Comparison of ENCODE assay signal across 8 cellular contexts in genomic region chr4:4866124-4866832, GRCh38. TPM values are rescaled to one million over a fixed set of nuclear protein-coding genes. Genes with fewer than 3 reads are reported as not detected.
A peak's percentile ranks its signal among the peaks of the same experiment; 100 is the strongest.
DNase-seq lines count a peak whose midpoint lies in the region; ATAC-seq and TF ChIP-seq lines count a peak whose summit lies in the region.

No MANE protein-coding gene starts in this region.

- ATAC-seq in GM18870 (IDR thresholded peaks at IDR 0.05; ENCODE audit: unreplicated experiment), result no peak
- ATAC-seq in HG02852 (IDR thresholded peaks at IDR 0.05; ENCODE audit: unreplicated experiment), result no peak
- no peak for ATAC-seq in HG03378 (IDR thresholded peaks at IDR 0.05; ENCODE audit: unreplicated experiment)
- no peak for ATAC-seq in HG03139 (IDR thresholded peaks at IDR 0.05; ENCODE audit: unreplicated experiment)

- peak overlapping the region; percentile 37 for H2AFZ ChIP-seq in fibroblast of lung (ENCODE audit: low read length)

- H3K9me3 ChIP-seq in fibroblast of lung (ENCODE audit: control insufficient read depth, insufficient read depth, low read depth, low read length), result no peaks in the 10 kb centered on the region

- peak overlapping the region; percentile 53 for H3K4me3 ChIP-seq in GM06990 (replicated peaks; ENCODE audit: low read depth, low read length)
- H3K4me3 ChIP-seq in fibroblast of lung (replicated peaks in 1 of 4; ENCODE audit: control extremely low read depth in 1 of 4, insufficient read depth in 1 of 4, low read depth in 3 of 4, low read length in 4 of 4), result peak overlapping the region; percentile 8 to 50 (median 28)
- peak overlapping the region; percentile 34 for H3K4me3 ChIP-seq in retinal pigment epithelial cell (ENCODE audit: low read length)

- no peaks in the 10 kb centered on the region for H3K79me2 ChIP-seq in fibroblast of lung (ENCODE audit: control insufficient read depth, insufficient read depth, low read length)

- H3K27me3 ChIP-seq in GM06990 (replicated peaks; ENCODE audit: control insufficient read depth, insufficient read depth, low read length) (peaks cover 7% of the 10 kb centered on the region), fibroblast of lung (ENCODE audit: control insufficient read depth, insufficient read depth, low read length) (peaks cover 62% of the 10 kb centered on the region)

- no peak overlapping the region for H3K27ac ChIP-seq in fibroblast of lung (ENCODE audit: insufficient read depth, low read length)

- no peaks in the 10 kb centered on the region for H3K4me1 ChIP-seq in fibroblast of lung (ENCODE audit: control insufficient read depth, extremely low read depth, insufficient read depth, low read length)

- TF ChIP-seq CTCF in GM06990 (IDR thresholded peaks at IDR 0.05; ENCODE audit: insufficient read depth, low read length, poor library complexity, severe bottlenecking), result no peak
- TF ChIP-seq CTCF in fibroblast of lung (conservative IDR thresholded peaks at IDR 0.05 in 1 of 2, IDR thresholded peaks at IDR 0.05 in 1 of 2; ENCODE audit: low read depth in 1 of 2, low read length in 2 of 2), result no peak
- TF ChIP-seq CTCF in retinal pigment epithelial cell (conservative IDR thresholded peaks at IDR 0.05; ENCODE audit: low read depth, low read length), result no peak

- H3K4me2 ChIP-seq in fibroblast of lung (ENCODE audit: extremely low read depth, insufficient read depth, low read length), result peak overlapping the region; percentile 68

- DNase-seq in GM06990 (ENCODE audit: extremely low read depth, insufficient read length) (peak; percentile 44), NCI-H526 treated with DMSO at 0.1 percent for 48 hours (lab: John Stamatoyannopoulos, UW) (peak; percentile 49), fibroblast of lung (ENCODE audit: low read depth in 2 of 2) (no peak), retinal pigment epithelial cell (ENCODE audit: low read depth) (no peak)

- no peaks in the 10 kb centered on the region for H4K20me1 ChIP-seq in fibroblast of lung (ENCODE audit: control insufficient read depth, extremely low read depth, insufficient read depth, low read length)

- H3K9ac ChIP-seq in fibroblast of lung (ENCODE audit: insufficient read depth, low read length), result no peak overlapping the region

- H3K36me3 ChIP-seq in GM06990 (ENCODE audit: control insufficient read depth, insufficient read depth, low read length), result no peaks in the 10 kb centered on the region; the same call in 1 of the 2 replicates
- H3K36me3 ChIP-seq in fibroblast of lung (ENCODE audit: control insufficient read depth, insufficient read depth, low read length), result peaks cover 9% of the 10 kb centered on the region

RNA-seq across cellular contexts. Expression of gene MSX1, which starts 6.8 kb away (rescaled TPM):
- 1.3 and 2.1 TPM in 2 replicates for total RNA-seq in fibroblast of lung
- polyA plus RNA-seq in fibroblast of lung, result 2.1 and 5.1 TPM in 2 replicates
- 2.5 and 8.2 TPM in 2 replicates for polyA plus RNA-seq in fibroblast of lung (2012)
- 0.51 and 1.3 TPM in 2 replicates for polyA minus RNA-seq in fibroblast of lung (ENCODE audit: low replicate concordance)

Comparison
In these comparisons a context has a peak if more than half of its experiments do, and no peak if none do; other contexts are left out.
1. DNase-seq: peak in GM06990 (single experiment) and NCI-H526 treated with DMSO at 0.1 percent for 48 hours (single experiment); none in fibroblast of lung (0 of 2) and retinal pigment epithelial cell (single experiment).
2. Peak in every context shown above with its lines, with median percentiles within 50 percentile points of each other: H3K4me3 ChIP-seq.